2 cellular contexts compared by ENCODE assay signal in genomic region chr9:127498298-127498697, GRCh38.
A peak's percentile ranks its signal among the peaks of the same experiment; 100 is the strongest.
TF ChIP-seq lines count a peak whose summit lies in the region.

No MANE protein-coding gene starts in this region.

TF ChIP-seq in HCT116, 20 proteins besides CTCF, POLR2A, EP300 and RAD21:
- 0 out of 2 replicates have a peak, but pooled peaks have one; percentile 16 for TF ChIP-seq POLR2AphosphoS5 (IDR thresholded peaks at IDR 0.05; ENCODE audit: low read depth, low read length)
- no peak for TF ChIP-seq ZNF274 (IDR thresholded peaks at IDR 0.05; ENCODE audit: low read depth, low read length)
- TF ChIP-seq EGR1 (IDR thresholded peaks at IDR 0.05; ENCODE audit: low read depth): no peak
- TF ChIP-seq JUND (IDR thresholded peaks at IDR 0.05): no peak
- no peak for TF ChIP-seq ATF3 (IDR thresholded peaks at IDR 0.05)
- TF ChIP-seq ZFX (IDR thresholded peaks at IDR 0.05): no peak

TF ChIP-seq in IMR-90, 13 proteins besides CTCF, POLR2A, EP300 and RAD21:
- TF ChIP-seq MAZ (IDR thresholded peaks at IDR 0.05; ENCODE audit: borderline replicate concordance, low read depth, low read length) (no peak), SMC3 (IDR thresholded peaks at IDR 0.05; ENCODE audit: low read depth, low read length) (no peak), CHD1 (IDR thresholded peaks at IDR 0.05; ENCODE audit: low read depth, low read length) (no peak), MXI1 (IDR thresholded peaks at IDR 0.05; ENCODE audit: borderline replicate concordance, low read depth, low read length) (no peak), RFX5 (IDR thresholded peaks at IDR 0.05; ENCODE audit: low read depth, low read length) (no peak), RCOR1 (IDR thresholded peaks at IDR 0.05; ENCODE audit: insufficient replicate concordance, low read length) (no peak), FOS (IDR thresholded peaks at IDR 0.05; ENCODE audit: low read depth, low read length) (no peak), BHLHE40 (IDR thresholded peaks at IDR 0.05; ENCODE audit: low read depth, low read length) (no peak), NFE2L2 (IDR thresholded peaks at IDR 0.05; ENCODE audit: low read depth, low read length) (no peak), MAFK (IDR thresholded peaks at IDR 0.05; ENCODE audit: low read depth, low read length) (no peak)
- TF ChIP-seq, protein P1, sequence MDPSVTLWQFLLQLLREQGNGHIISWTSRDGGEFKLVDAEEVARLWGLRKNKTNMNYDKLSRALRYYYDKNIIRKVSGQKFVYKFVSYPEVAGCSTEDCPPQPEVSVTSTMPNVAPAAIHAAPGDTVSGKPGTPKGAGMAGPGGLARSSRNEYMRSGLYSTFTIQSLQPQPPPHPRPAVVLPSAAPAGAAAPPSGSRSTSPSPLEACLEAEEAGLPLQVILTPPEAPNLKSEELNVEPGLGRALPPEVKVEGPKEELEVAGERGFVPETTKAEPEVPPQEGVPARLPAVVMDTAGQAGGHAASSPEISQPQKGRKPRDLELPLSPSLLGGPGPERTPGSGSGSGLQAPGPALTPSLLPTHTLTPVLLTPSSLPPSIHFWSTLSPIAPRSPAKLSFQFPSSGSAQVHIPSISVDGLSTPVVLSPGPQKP (IDR thresholded peaks at IDR 0.05; ENCODE audit: borderline replicate concordance, low read depth, low read length): no peak
- TF ChIP-seq, protein P2, sequence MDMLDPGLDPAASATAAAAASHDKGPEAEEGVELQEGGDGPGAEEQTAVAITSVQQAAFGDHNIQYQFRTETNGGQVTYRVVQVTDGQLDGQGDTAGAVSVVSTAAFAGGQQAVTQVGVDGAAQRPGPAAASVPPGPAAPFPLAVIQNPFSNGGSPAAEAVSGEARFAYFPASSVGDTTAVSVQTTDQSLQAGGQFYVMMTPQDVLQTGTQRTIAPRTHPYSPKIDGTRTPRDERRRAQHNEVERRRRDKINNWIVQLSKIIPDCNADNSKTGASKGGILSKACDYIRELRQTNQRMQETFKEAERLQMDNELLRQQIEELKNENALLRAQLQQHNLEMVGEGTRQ (IDR thresholded peaks at IDR 0.05; ENCODE audit: low read depth, low read length): no peak
